Comparison of ENCODE assay signal across 10 cellular contexts in genomic region chr9:89536145-89536574, GRCh38. TPM values are rescaled to one million over a fixed set of nuclear protein-coding genes. Genes with fewer than 3 reads are reported as not detected.
A peak's percentile ranks its signal among the peaks of the same experiment; 100 is the strongest.
DNase-seq lines count a peak whose midpoint lies in the region; ATAC-seq, FAIRE-seq and TF ChIP-seq lines count a peak whose summit lies in the region.
"Had no signal": no experiment of that assay in that cellular context is flagged by ENCODE, and none has a peak within 500 bp of the region (broad histone marks: within the 10 kb centered on the region; RNA-seq: fewer than 3 reads in every experiment).

No MANE protein-coding gene starts in this region.

- peak overlapping the region; percentile 62 for H3K4me3 Mint-ChIP-seq in activated naive CD8-positive, alpha-beta T cell treated with anti-CD3 and anti-CD28 coated beads for 36 hours
- no peak overlapping the region for H3K4me3 Mint-ChIP-seq in progenitor cell of endocrine pancreas (ENCODE audit: low read depth)

- FAIRE-seq in HTR-8/SVneo (lab: Jason Lieb, UNC) = no peak

- 56 to 69% methylated on average over 5 of the region's 5 CpGs for WGBS in esophagus squamous epithelium, 2 donors

- peaks cover 0 to 10% (median 0%) of the 10 kb centered on the region in 3 donors for H3K4me1 ChIP-seq in esophagus squamous epithelium

- H3K27ac ChIP-seq in HL-60 (replicated peaks) (peak overlapping the region; percentile 85), esophagus squamous epithelium (no peak overlapping the region)
- H3K27ac ChIP-seq: cardiac muscle cell, VCaP had no signal

- intact Hi-C loops in esophagus squamous epithelium (cut with DNase I) = no loop called here

- H3K27me3 Mint-ChIP-seq in activated naive CD8-positive, alpha-beta T cell treated with anti-CD3 and anti-CD28 coated beads for 36 hours = no peaks in the 10 kb centered on the region
- H3K27me3 Mint-ChIP-seq in progenitor cell of endocrine pancreas = no peaks in the 10 kb centered on the region

- peak; percentile 53 for ATAC-seq in GM19025 (IDR thresholded peaks at IDR 0.05; ENCODE audit: low read depth, unreplicated experiment)

- no peaks in the 10 kb centered on the region for H3K36me3 ChIP-seq in esophagus squamous epithelium
- H3K36me3 ChIP-seq: cardiac muscle cell had no signal

- no peaks in the 10 kb centered on the region for H3K9me3 ChIP-seq in esophagus squamous epithelium

- H3K27ac Mint-ChIP-seq in activated naive CD8-positive, alpha-beta T cell treated with anti-CD3 and anti-CD28 coated beads for 36 hours = peak overlapping the region; percentile 90
- H3K27ac Mint-ChIP-seq in progenitor cell of endocrine pancreas = no peak overlapping the region

- H3K36me3 Mint-ChIP-seq in activated naive CD8-positive, alpha-beta T cell treated with anti-CD3 and anti-CD28 coated beads for 36 hours = peaks cover 7% of the 10 kb centered on the region
- no peaks in the 10 kb centered on the region for H3K36me3 Mint-ChIP-seq in progenitor cell of endocrine pancreas (ENCODE audit: insufficient read depth)

- peaks cover under 1% of the 10 kb centered on the region for H3K9me3 Mint-ChIP-seq in activated naive CD8-positive, alpha-beta T cell treated with anti-CD3 and anti-CD28 coated beads for 36 hours
- no peaks in the 10 kb centered on the region for H3K9me3 Mint-ChIP-seq in progenitor cell of endocrine pancreas (ENCODE audit: low read depth)

- DNase-seq in CD1c-positive myeloid dendritic cell (ENCODE audit: extremely low spot score) (peak; percentile 62), HL-60 (ENCODE audit: low read depth in 1 of 2, low spot score in 1 of 2) (peak in 1 of 2 experiments; percentile 71), HTR-8/SVneo (ENCODE audit: insufficient read length, low spot score) (no peak), AG20443 (ENCODE audit: low spot score) (no peak), progenitor cell of endocrine pancreas (ENCODE audit: low spot score, unreplicated experiment) (no peak), esophagus squamous epithelium (lab: John Stamatoyannopoulos, UW) (no peak)
- no peak for DNase-seq in activated naive CD8-positive, alpha-beta T cell treated with anti-CD3 and anti-CD28 coated beads for 36 hours

- H3K4me1 Mint-ChIP-seq in activated naive CD8-positive, alpha-beta T cell treated with anti-CD3 and anti-CD28 coated beads for 36 hours = peaks cover 87% of the 10 kb centered on the region
- peaks cover 22% of the 10 kb centered on the region for H3K4me1 Mint-ChIP-seq in progenitor cell of endocrine pancreas (ENCODE audit: low read depth)

- no peak overlapping the region for H3K4me3 ChIP-seq in HL-60 (replicated peaks; ENCODE audit: insufficient read depth, low read length)
- no peak overlapping the region for H3K4me3 ChIP-seq in esophagus squamous epithelium
- H3K4me3 ChIP-seq: cardiac muscle cell had no signal

- TF ChIP-seq CTCF in HL-60 (IDR thresholded peaks at IDR 0.05; ENCODE audit: insufficient read depth, low read length) (no peak), progenitor cell of endocrine pancreas (IDR thresholded peaks at IDR 0.05; ENCODE audit: unreplicated experiment) (no peak), esophagus squamous epithelium (IDR thresholded peaks at IDR 0.05) (no peak)

- H3K27me3 ChIP-seq in HL-60 (ENCODE audit: insufficient read depth, poor library complexity, severe bottlenecking) (no peaks in the 10 kb centered on the region), esophagus squamous epithelium (no peaks in the 10 kb centered on the region)
- H3K27me3 ChIP-seq: cardiac muscle cell had no signal

- no peak for TF ChIP-seq POLR2A in esophagus squamous epithelium (IDR thresholded peaks at IDR 0.05)

RNA-seq across cellular contexts. Expression of gene SEMA4D, which starts 38.2 kb away (rescaled TPM):
- 100 to 1,000 TPM; 239 to 245 TPM for total RNA-seq in activated naive CD8-positive, alpha-beta T cell treated with anti-CD3 and anti-CD28 coated beads for 36 hours
- 63.1 and 65.3 TPM in 2 replicates for total RNA-seq in progenitor cell of endocrine pancreas
- total RNA-seq in esophagus squamous epithelium = 10 to 100 TPM; 12.8 to 52.0 (median 20.5) TPM
